21 cellular contexts compared by ENCODE assay signal in the genomic region with DNA sequence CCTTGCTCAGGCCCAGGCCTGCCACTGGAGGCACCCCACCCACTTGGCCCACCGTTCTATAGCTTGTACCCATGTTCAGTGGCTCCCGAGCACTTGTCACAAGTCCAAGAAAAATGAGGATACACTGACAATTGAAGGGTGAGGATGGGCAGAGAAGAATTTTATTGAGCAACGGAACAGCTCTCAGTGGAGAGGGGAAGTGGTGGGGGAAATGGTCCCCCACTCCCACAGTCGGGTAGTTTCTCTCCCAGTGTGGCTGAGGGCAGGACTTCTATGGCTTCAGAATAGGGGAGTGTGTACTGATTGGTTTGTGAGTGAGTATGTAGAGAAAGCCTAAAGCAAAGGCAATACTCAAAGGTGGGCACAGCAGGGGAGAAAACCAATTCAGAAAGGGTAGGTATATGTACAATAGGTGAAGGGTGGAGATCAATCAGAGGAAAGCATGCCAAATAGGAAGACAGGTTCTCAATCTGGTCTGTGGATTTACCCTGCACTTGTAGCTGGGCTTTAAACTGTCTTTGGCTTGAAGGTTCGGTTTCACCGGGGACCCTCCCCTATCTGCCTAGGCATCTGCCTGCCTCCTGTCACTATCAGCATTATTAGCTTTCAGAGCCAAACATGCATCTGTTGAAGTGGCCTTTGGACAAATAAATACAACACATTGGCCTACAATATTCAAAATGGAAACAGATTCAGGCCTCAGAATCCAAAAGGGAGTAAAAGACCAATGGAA. TPM values are rescaled to one million over a fixed set of nuclear protein-coding genes. Genes with fewer than 3 reads are reported as not detected.
DNase-seq lines count a peak whose midpoint lies in the region; FAIRE-seq and TF ChIP-seq lines count a peak whose summit lies in the region.
"Had no signal": no experiment of that assay in that cellular context is flagged by ENCODE, and none has a peak within 500 bp of the region (broad histone marks: within the 10 kb centered on the region; RNA-seq: fewer than 3 reads in every experiment).

No MANE protein-coding gene starts in this region.

- H4K20me1 ChIP-seq in endothelial cell of umbilical vein (replicated peaks; ENCODE audit: control insufficient read depth, extremely low read depth, insufficient read depth, low read length): no peaks in the 10 kb centered on the region
- no peaks in the 10 kb centered on the region for H4K20me1 ChIP-seq in smooth muscle cell (ENCODE audit: low read depth)

- no TSS peak for BruUV-seq in endothelial cell of umbilical vein (replicated peaks; lab: Mats Ljungman, UMichigan)

- H3K27ac ChIP-seq in left ventricle myocardium inferior (replicated peaks) (peak overlapping the region; percentile 79), right atrium auricular region (no peak overlapping the region), endothelial cell of umbilical vein (ENCODE audit: insufficient read depth, low read depth, low read length) (no peak overlapping the region), smooth muscle cell (ENCODE audit: low read depth) (no peak overlapping the region)

- 82% methylated on average over 6 of the region's 6 CpGs for WGBS in smooth muscle cell (ENCODE audit: low lambda C conversion rate)

- H3K9me3 ChIP-seq in left ventricle myocardium inferior (replicated peaks) (no peaks in the 10 kb centered on the region), right atrium auricular region (no peaks in the 10 kb centered on the region), endothelial cell of umbilical vein (replicated peaks; ENCODE audit: control insufficient read depth, insufficient read depth, low read length) (no peaks in the 10 kb centered on the region), smooth muscle cell (replicated peaks; ENCODE audit: low read depth) (no peaks in the 10 kb centered on the region)
- H3K9me3 ChIP-seq: BE2C had no signal

- H3K4me1 ChIP-seq in left ventricle myocardium inferior (peaks cover 65% of the 10 kb centered on the region), right atrium auricular region (peaks cover 0 to 20% of the 10 kb centered on the region in 2 donors), endothelial cell of umbilical vein (ENCODE audit: control insufficient read depth, extremely low read depth, insufficient read depth, low read length) (peaks cover 36% of the 10 kb centered on the region), smooth muscle cell (ENCODE audit: low read depth) (peaks cover 27% of the 10 kb centered on the region)

- POLR2A ChIA-PET in endothelial cell of umbilical vein (lab: Charles Lee): no interaction called here

- no peaks in the 10 kb centered on the region for H3K36me3 ChIP-seq in left ventricle myocardium inferior
- H3K36me3 ChIP-seq in right atrium auricular region: no peaks in the 10 kb centered on the region
- no peaks in the 10 kb centered on the region for H3K36me3 ChIP-seq in endothelial cell of umbilical vein (ENCODE audit: control insufficient read depth in 2 of 2, extremely low read depth in 1 of 2, insufficient read depth in 2 of 2, low read length in 2 of 2)
- no peaks in the 10 kb centered on the region for H3K36me3 ChIP-seq in smooth muscle cell (ENCODE audit: low read depth)
- H3K36me3 ChIP-seq: BE2C had no signal

- H3K79me2 ChIP-seq in endothelial cell of umbilical vein (ENCODE audit: control insufficient read depth, insufficient read depth, low read length) (no peaks in the 10 kb centered on the region), smooth muscle cell (ENCODE audit: low read depth) (no peaks in the 10 kb centered on the region)

- H3F3A ChIP-seq in smooth muscle cell (ENCODE audit: low read depth): no peaks in the 10 kb centered on the region

- no peak for TF ChIP-seq CTCF in left ventricle myocardium inferior (IDR thresholded peaks at IDR 0.05; ENCODE audit: borderline replicate concordance)
- TF ChIP-seq CTCF in right atrium auricular region (IDR thresholded peaks at IDR 0.05): no peak
- TF ChIP-seq CTCF in endothelial cell of umbilical vein (IDR thresholded peaks at IDR 0.05; ENCODE audit: extremely low read depth in 1 of 2, insufficient read depth in 1 of 2, low read depth in 1 of 2, low read length in 2 of 2): no peak
- no peak for TF ChIP-seq CTCF in smooth muscle cell (IDR thresholded peaks at IDR 0.05; ENCODE audit: borderline replicate concordance, insufficient read depth, poor library complexity, severe bottlenecking)

- no peak overlapping the region for H3K4me2 ChIP-seq in endothelial cell of umbilical vein (ENCODE audit: insufficient read depth, low read length)
- no peak overlapping the region for H3K4me2 ChIP-seq in smooth muscle cell

- DNase-seq in left ventricle myocardium inferior (no peak), right atrium auricular region (ENCODE audit: low spot score) (no peak), NOMO-1 (lab: John Stamatoyannopoulos, UW; ENCODE audit: unreplicated experiment in 2 of 2) (peak; percentile 37 to 46), endothelial cell of umbilical vein (ENCODE audit: low read depth, low spot score) (no peak), smooth muscle cell (lab: John Stamatoyannopoulos, UW; ENCODE audit: unreplicated experiment) (no peak), glomerular visceral epithelial cell (ENCODE audit: extremely low spot score) (no peak), HUDEP-2 (lab: John Stamatoyannopoulos, UW; ENCODE audit: unreplicated experiment in 76 of 76) (no peak), NCI-H2171 treated with DMSO at 0.1 percent for 48 hours (lab: John Stamatoyannopoulos, UW) (no peak)
- DNase-seq: activated CD4-positive, alpha-beta memory T cell treated with anti-CD3 and anti-CD28 coated beads, Interleukin-2, amount 10 ng/mL, durations not matched to agents 7 days and 5 days; BE2C; effector CD8-positive, alpha-beta T cell; Karpas-422; NCI-H1105; NCI-H1930; NCI-H526; Right ventricle myocardium superior; stimulated activated CD4-positive, alpha-beta T cell treated with anti-CD3 and anti-CD28 coated beads, Interleukin-4, amount 100 ng/mL, for 24 hours; substantia nigra; T1000 had no signal

- H3K4me3 ChIP-seq in left ventricle myocardium inferior (no peak overlapping the region), right atrium auricular region (no peak overlapping the region), endothelial cell of umbilical vein (replicated peaks in 1 of 3; ENCODE audit: insufficient read depth in 1 of 3, low read depth in 1 of 3, low read length in 3 of 3) (no peak overlapping the region), smooth muscle cell (no peak overlapping the region)

- H2AFZ ChIP-seq in endothelial cell of umbilical vein (ENCODE audit: low read depth, low read length) (peak overlapping the region; percentile 5), smooth muscle cell (ENCODE audit: low read depth) (no peak overlapping the region)

- dilution Hi-C loops in endothelial cell of umbilical vein (cut with MboI; ENCODE audit: extremely low pct_ligation_motif_present, low sequenced_read_pairs): no loop called here

- no peaks in the 10 kb centered on the region for H3K27me3 ChIP-seq in left ventricle myocardium inferior (ENCODE audit: low read depth)
- H3K27me3 ChIP-seq in right atrium auricular region: no peaks in the 10 kb centered on the region
- no peaks in the 10 kb centered on the region for H3K27me3 ChIP-seq in endothelial cell of umbilical vein (ENCODE audit: control insufficient read depth in 2 of 2, insufficient read depth in 2 of 2, low read length in 2 of 2)
- H3K27me3 ChIP-seq in smooth muscle cell (ENCODE audit: low read depth): no peaks in the 10 kb centered on the region
- H3K27me3 ChIP-seq: BE2C had no signal

- H3K9me1 ChIP-seq in endothelial cell of umbilical vein (replicated peaks; ENCODE audit: control insufficient read depth, extremely low read depth, insufficient read depth, low read length): no peaks in the 10 kb centered on the region

- FAIRE-seq in endothelial cell of umbilical vein (lab: Jason Lieb, UNC): no peak
- FAIRE-seq: bronchial epithelial cell, H54 had no signal

- CTCF ChIA-PET in endothelial cell of umbilical vein (lab: Charles Lee): interaction anchor here (1.4 to 2.5 kb wide), 3 partner anchors 49 to 174 kb away, joined by 3 to 11 read pairs (median 5); no protein-coding TSS in a partner anchor

- no peak for TF ChIP-seq POLR2A in endothelial cell of umbilical vein (IDR thresholded peaks at IDR 0.05; ENCODE audit: low read depth, low read length)

- no peak overlapping the region for H3K9ac ChIP-seq in endothelial cell of umbilical vein (replicated peaks; ENCODE audit: extremely low read depth, insufficient read depth, low read length)
- no peak overlapping the region for H3K9ac ChIP-seq in smooth muscle cell (ENCODE audit: low read depth)

- intact Hi-C loops in left ventricle myocardium inferior (cut with micrococcal nuclease) (no loop called here), endothelial cell of umbilical vein (cut with micrococcal nuclease) (no loop called here)

TF ChIP-seq in endothelial cell of umbilical vein, 7 proteins besides CTCF, POLR2A, EP300 and RAD21:
- TF ChIP-seq FOS (IDR thresholded peaks at IDR 0.05; ENCODE audit: borderline replicate concordance, insufficient read depth, low read length): no peak
- TF ChIP-seq JUN (IDR thresholded peaks at IDR 0.05; ENCODE audit: borderline replicate concordance, insufficient read depth, insufficient read length, low read depth): no peak
- no peak for TF ChIP-seq MYC (IDR thresholded peaks at IDR 0.05; ENCODE audit: low read depth, low read length)
- no peak for TF ChIP-seq EZH2 (IDR thresholded peaks at IDR 0.05; ENCODE audit: borderline replicate concordance, low read depth, low read length, severe bottlenecking)
- no peak for TF ChIP-seq GATA2 (IDR thresholded peaks at IDR 0.05; ENCODE audit: insufficient read depth, insufficient read length, low read depth, low read length)
- TF ChIP-seq MAX (IDR thresholded peaks at IDR 0.05; ENCODE audit: insufficient read depth, insufficient read length): no peak

RNA-seq across cellular contexts. Expression of gene TSPAN13, which starts 8.9 kb away (rescaled TPM):
- 13.7 TPM for total RNA-seq in left ventricle myocardium inferior
- 1 to 10 TPM; 5.1 to 9.7 TPM for total RNA-seq in right atrium auricular region
- 33.0 and 42.2 TPM in 2 replicates for total RNA-seq in endothelial cell of umbilical vein
- 8.3 and 13.3 TPM in 2 replicates for polyA plus RNA-seq in endothelial cell of umbilical vein
- 10.7 and 12.2 TPM in 2 replicates for polyA plus RNA-seq in endothelial cell of umbilical vein (2011; cell fraction: cytosol; rRNA removed)
- polyA plus RNA-seq in endothelial cell of umbilical vein (2011; cell fraction: nucleus; rRNA removed): 4.8 and 9.6 TPM in 2 replicates
- polyA plus RNA-seq in endothelial cell of umbilical vein (2012): 12.8 and 17.6 TPM in 2 replicates
- 11.2 and 12.1 TPM in 2 replicates for polyA minus RNA-seq in endothelial cell of umbilical vein
- polyA minus RNA-seq in endothelial cell of umbilical vein (2011; cell fraction: cytosol; rRNA and poly(A)+ RNA removed): 3.6 TPM
- 2.6 and 3.0 TPM in 2 replicates for polyA minus RNA-seq in endothelial cell of umbilical vein (2011; cell fraction: nucleus; rRNA and poly(A)+ RNA removed)
- 128 and 142 TPM in 2 replicates for total RNA-seq in smooth muscle cell
- polyA plus RNA-seq in smooth muscle cell: 103 and 116 TPM in 2 replicates

Comparison
In these comparisons a context has a peak if more than half of its experiments do, and no peak if none do; other contexts are left out.
1. DNase-seq: peak in NOMO-1 (2 of 2); none in left ventricle myocardium inferior (single experiment), right atrium auricular region (single experiment), endothelial cell of umbilical vein (single experiment), smooth muscle cell (single experiment), glomerular visceral epithelial cell (single experiment), HUDEP-2 (0 of 76) and NCI-H2171 treated with DMSO at 0.1 percent for 48 hours (single experiment).